1 cellular context compared by ENCODE assay signal in genomic region chr20:4109587-4109986, GRCh38.
TF ChIP-seq lines count a peak whose summit lies in the region.

No MANE protein-coding gene starts in this region.

TF ChIP-seq in HepG2, 621 proteins besides CTCF, POLR2A, EP300 and RAD21:
- TF ChIP-seq HHEX (CRISPR knock-in tag; IDR thresholded peaks at IDR 0.05): 0 out of 2 replicates have a peak, but pooled peaks have one; percentile 8
- 0 out of 2 replicates have a peak, but pooled peaks have one; percentile 7 for TF ChIP-seq ZNF253 (CRISPR knock-in tag; IDR thresholded peaks at IDR 0.05; ENCODE audit: borderline replicate concordance)
- 0 out of 2 replicates have a peak, but pooled peaks have one; percentile 29 for TF ChIP-seq ZNF34 (CRISPR knock-in tag; IDR thresholded peaks at IDR 0.05; ENCODE audit: borderline replicate concordance)
- peak; percentile 13 for TF ChIP-seq ZNF883 (CRISPR knock-in tag; IDR thresholded peaks at IDR 0.05; ENCODE audit: not compliant biosample characterization)
- no peak for TF ChIP-seq ZFP91 (CRISPR knock-in tag; IDR thresholded peaks at IDR 0.05; ENCODE audit: borderline replicate concordance)
TF ChIP-seq in HepG2: peak in this region for 4.
